ENCODE assay signal across 8 cellular contexts in the genomic region with DNA sequence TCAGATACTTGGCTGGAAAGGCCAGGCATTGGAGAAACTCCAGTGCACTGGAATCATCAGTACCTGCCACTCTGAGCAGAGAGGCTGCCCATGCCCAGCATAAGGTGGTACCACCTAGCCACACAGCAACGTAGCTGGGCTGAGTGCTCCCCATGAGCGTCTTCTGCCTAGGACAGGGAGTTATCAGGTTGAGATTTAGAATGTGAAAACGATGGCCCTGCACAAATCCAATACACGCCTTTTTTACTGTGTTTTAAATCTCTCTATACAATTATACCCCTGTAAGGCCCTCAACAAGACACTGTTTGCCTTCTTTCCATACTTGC.
DNase-seq lines count a peak whose midpoint lies in the region; ATAC-seq, FAIRE-seq and TF ChIP-seq lines count a peak whose summit lies in the region.

No MANE protein-coding gene starts in this region.

- POLR2A ChIA-PET in AG04450 (lab: Yijun Ruan, JAX), result interaction anchor here (1.1 to 3.4 kb wide), 5 partner anchors 9 to 61 kb away, joined by 3 to 50 read pairs (median 9); a partner anchor contains a TSS

- H3K36me3 ChIP-seq in KOPT-K1 (ENCODE audit: insufficient read depth, low read length) (no peaks in the 10 kb centered on the region), colonic mucosa (no peaks in the 10 kb centered on the region)

- H3K4me1 ChIP-seq in colonic mucosa, result peaks cover 33% of the 10 kb centered on the region

- H3K27me3 Mint-ChIP-seq in nephron progenitor cell (ENCODE audit: low read depth, poor library complexity), result no peaks in the 10 kb centered on the region

- H3K27ac Mint-ChIP-seq in nephron progenitor cell, result peak overlapping the region; percentile 99

- DNase-seq in AG04450 (ENCODE audit: low read depth, low spot score) (no peak), colonic mucosa (no peak), nephron progenitor cell (no peak), cerebellum (ENCODE audit: low spot score) (no peak), GM12891 (ENCODE audit: insufficient read length, low spot score) (no peak)

- CTCF ChIA-PET in AG04450 (lab: Charles Lee), result no interaction called here

- H3K27ac ChIP-seq in AG04450 (ENCODE audit: low read depth, low read length), result peak overlapping the region; percentile 98
- H3K27ac ChIP-seq in KOPT-K1 (ENCODE audit: low read depth, low read length, poor library complexity, severe bottlenecking), result peak overlapping the region; percentile 93
- peak overlapping the region; percentile 98 for H3K27ac ChIP-seq in colonic mucosa

- TF ChIP-seq POLR2A in GM12891 (IDR thresholded peaks at IDR 0.05; ENCODE audit: low read depth, low read length), result no peak

- H3K9me3 ChIP-seq in AG04450 (ENCODE audit: control insufficient read depth, insufficient read depth, low read length) (no peaks in the 10 kb centered on the region; the same call in 1 of the 2 replicates), KOPT-K1 (ENCODE audit: insufficient read depth, low read length, poor library complexity, severe bottlenecking) (no peaks in the 10 kb centered on the region), colonic mucosa (no peaks in the 10 kb centered on the region)

- no peaks in the 10 kb centered on the region for H3K9me3 Mint-ChIP-seq in nephron progenitor cell

- FAIRE-seq in GM12891 (lab: Jason Lieb, UNC), result no peak

- H3K9ac ChIP-seq in colonic mucosa (ENCODE audit: low read depth in 2 of 2, low read length in 2 of 2), result peak overlapping the region; percentile 44 to 98

- intact Hi-C loops in colonic mucosa (cut with DNase I), result no loop called here

- H3K27me3 ChIP-seq in AG04450 (ENCODE audit: control insufficient read depth, insufficient read depth, low read length) (no peaks in the 10 kb centered on the region), colonic mucosa (no peaks in the 10 kb centered on the region)

- H3K36me3 Mint-ChIP-seq in nephron progenitor cell (ENCODE audit: low read depth), result peaks cover 14% of the 10 kb centered on the region

- H3K4me3 ChIP-seq in AG04450 (ENCODE audit: low read depth, low read length), result peak overlapping the region; percentile 68
- H3K4me3 ChIP-seq in colonic mucosa, result peak overlapping the region; percentile 58

- ATAC-seq in HG02588 (IDR thresholded peaks at IDR 0.05; ENCODE audit: unreplicated experiment), result no peak
- ATAC-seq in GM19023 (IDR thresholded peaks at IDR 0.05; ENCODE audit: unreplicated experiment), result no peak

- peaks cover 80% of the 10 kb centered on the region for H3K4me1 Mint-ChIP-seq in nephron progenitor cell

- H3K4me3 Mint-ChIP-seq in nephron progenitor cell, result peak overlapping the region; percentile 88

- TF ChIP-seq CTCF in AG04450 (IDR thresholded peaks at IDR 0.05; ENCODE audit: low read depth, low read length), result no peak
- TF ChIP-seq CTCF in colonic mucosa (IDR thresholded peaks at IDR 0.05), result no peak
- no peak for TF ChIP-seq CTCF in nephron progenitor cell (IDR thresholded peaks at IDR 0.05)

TF ChIP-seq in GM12891, 5 proteins besides CTCF, POLR2A, EP300 and RAD21:
- TF ChIP-seq SPI1 (IDR thresholded peaks at IDR 0.05; ENCODE audit: low read depth, low read length) (no peak), TAF1 (IDR thresholded peaks at IDR 0.05; ENCODE audit: low read depth, low read length) (no peak), PAX5 (IDR thresholded peaks at IDR 0.05; ENCODE audit: insufficient read depth, low read length, severe bottlenecking) (no peak), POLR2AphosphoS5 (IDR thresholded peaks at IDR 0.05; ENCODE audit: low read depth, low read length) (no peak)
